Comparison of ENCODE assay signal across 18 cellular contexts in genomic region chr2:215753808-215754207, GRCh38.
A peak's percentile ranks its signal among the peaks of the same experiment; 100 is the strongest.
DNase-seq lines count a peak whose midpoint lies in the region; TF ChIP-seq lines count a peak whose summit lies in the region.
"Had no signal": no experiment of that assay in that cellular context is flagged by ENCODE, and none has a peak within 500 bp of the region (broad histone marks: within the 10 kb centered on the region; RNA-seq: fewer than 3 reads in every experiment).

No MANE protein-coding gene starts in this region.

- H3K4me1 Mint-ChIP-seq in glutamatergic neuron (ENCODE audit: low read depth, unreplicated experiment) = peaks cover 3% of the 10 kb centered on the region

- H3K9me3 ChIP-seq in MG63 (no peaks in the 10 kb centered on the region), tibial artery (no peaks in the 10 kb centered on the region)

- intact Hi-C loops in tibial artery (cut with DNase I; ENCODE audit: low total_unique reads) = no loop called here

- H3K36me3 ChIP-seq in MG63 (no peaks in the 10 kb centered on the region), tibial artery (no peaks in the 10 kb centered on the region)

- no peaks in the 10 kb centered on the region for H3K9me3 Mint-ChIP-seq in glutamatergic neuron (ENCODE audit: unreplicated experiment)
- H3K9me3 Mint-ChIP-seq: CD4-positive, alpha-beta memory T cell had no signal

- no peaks in the 10 kb centered on the region for H3K36me3 Mint-ChIP-seq in glutamatergic neuron (ENCODE audit: unreplicated experiment)
- H3K36me3 Mint-ChIP-seq: CD4-positive, alpha-beta memory T cell had no signal

- H3K4me3 ChIP-seq in MG63 (no peak overlapping the region), coronary artery (no peak overlapping the region), tibial artery (no peak overlapping the region), foreskin fibroblast (ENCODE audit: low read depth in 1 of 2, low read length in 2 of 2) (no peak overlapping the region)

- H3K27ac Mint-ChIP-seq in glutamatergic neuron (ENCODE audit: unreplicated experiment) = no peak overlapping the region
- H3K27ac Mint-ChIP-seq: CD4-positive, alpha-beta memory T cell had no signal

- DNase-seq in MG63 = peak; percentile 58
- peak; percentile 87 for DNase-seq in coronary artery (ENCODE audit: low spot score)
- DNase-seq in fibroblast of gingiva (ENCODE audit: low read depth) = peak; percentile 45
- DNase-seq in tibial artery = peak; percentile 32 to 90
- DNase-seq in activated CD4-positive, alpha-beta T cell treated with anti-CD3 and anti-CD28 coated beads, Interleukin-2, amount 50 U/mL, for 48 hours = no peak
- DNase-seq in glutamatergic neuron = no peak
- no peak for DNase-seq in NCI-H1930 (lab: John Stamatoyannopoulos, UW)
- no peak for DNase-seq in foreskin fibroblast
- DNase-seq: C1 segment of cervical spinal cord; Calu3; CD4-positive, alpha-beta memory T cell; COR-L47; DMS53; DMS79 treated with DMSO at 0.1 percent for 48 hours; GF-D8; GOT3; H7; HCEC 1CT had no signal

- H3K27me3 ChIP-seq in MG63 (no peaks in the 10 kb centered on the region), tibial artery (no peaks in the 10 kb centered on the region)

- TF ChIP-seq CTCF in coronary artery (IDR thresholded peaks at IDR 0.05) (no peak), tibial artery (IDR thresholded peaks at IDR 0.05) (no peak), glutamatergic neuron (IDR thresholded peaks at IDR 0.05; ENCODE audit: partially characterized antibody, unreplicated experiment) (no peak), foreskin fibroblast (IDR thresholded peaks at IDR 0.05; ENCODE audit: low read depth, low read length) (no peak)

- no peaks in the 10 kb centered on the region for H3K27me3 Mint-ChIP-seq in glutamatergic neuron (ENCODE audit: unreplicated experiment)

- peak overlapping the region; percentile 6 to 15 for H3K27ac ChIP-seq in coronary artery
- H3K27ac ChIP-seq in tibial artery = peak overlapping the region; percentile 31 to 46

- no peak overlapping the region for H3K4me3 Mint-ChIP-seq in glutamatergic neuron (ENCODE audit: unreplicated experiment)
- H3K4me3 Mint-ChIP-seq: CD4-positive, alpha-beta memory T cell had no signal

- peaks cover 0 to 64% (median 23%) of the 10 kb centered on the region in 4 donors for H3K4me1 ChIP-seq in tibial artery

Comparison
In these comparisons a context has a peak if more than half of its experiments do, and no peak if none do; other contexts are left out.
1. DNase-seq: peak in MG63 (single experiment), coronary artery (single experiment), fibroblast of gingiva (single experiment) and tibial artery (2 of 2); none in activated CD4-positive, alpha-beta T cell treated with anti-CD3 and anti-CD28 coated beads, Interleukin-2, amount 50 U/mL, for 48 hours (0 of 2), glutamatergic neuron (single experiment), NCI-H1930 (0 of 2) and foreskin fibroblast (0 of 2).